ENCODE assay signal across 1 cellular context in genomic region chr4:158782539-158783360, GRCh38.
TF ChIP-seq lines count a peak whose summit lies in the region.

No MANE protein-coding gene starts in this region.

TF ChIP-seq in HepG2, 621 proteins besides CTCF, POLR2A, EP300 and RAD21 (continued from another document):
- TF ChIP-seq ZBTB40 (IDR thresholded peaks at IDR 0.05) (no peak), ZBTB40 (CRISPR knock-in tag; IDR thresholded peaks at IDR 0.05) (no peak; the same call in 1 of the 2 replicates), ARID2 (CRISPR knock-in tag; IDR thresholded peaks at IDR 0.05; ENCODE audit: borderline replicate concordance) (no peak), SALL1 (CRISPR knock-in tag; IDR thresholded peaks at IDR 0.05) (peak; percentile 15; the same call in 1 of the 2 replicates), TBX3 (IDR thresholded peaks at IDR 0.05; ENCODE audit: borderline replicate concordance) (peak; percentile 75; the same call in 1 of the 2 replicates), ZNF512B (CRISPR knock-in tag; IDR thresholded peaks at IDR 0.05; ENCODE audit: borderline replicate concordance) (no peak), NR2F1 (CRISPR knock-in tag; IDR thresholded peaks at IDR 0.05) (no peak), ZBTB39 (CRISPR knock-in tag; IDR thresholded peaks at IDR 0.05) (0 out of 2 replicates have a peak, but pooled peaks have one; percentile 40), ZNF772 (CRISPR knock-in tag; IDR thresholded peaks at IDR 0.05) (no peak), ZNF33A (CRISPR knock-in tag; IDR thresholded peaks at IDR 0.05; ENCODE audit: borderline replicate concordance) (no peak), ZNF143 (CRISPR knock-in tag; IDR thresholded peaks at IDR 0.05) (no peak), RBFOX2 (IDR thresholded peaks at IDR 0.05; ENCODE audit: low read depth, low read length) (no peak), DMAP1 (CRISPR knock-in tag; IDR thresholded peaks at IDR 0.05) (no peak), SOX6 (IDR thresholded peaks at IDR 0.05) (no peak), SOX6 (CRISPR knock-in tag; IDR thresholded peaks at IDR 0.05) (peak; percentile 39; the same call in 1 of the 2 replicates), KMT2B (CRISPR knock-in tag; IDR thresholded peaks at IDR 0.05) (no peak), THAP11 (CRISPR knock-in tag; IDR thresholded peaks at IDR 0.05) (0 out of 2 replicates have a peak, but pooled peaks have one; percentile 32), ZBTB20 (CRISPR knock-in tag; IDR thresholded peaks at IDR 0.05; ENCODE audit: borderline replicate concordance, low read depth) (no peak), ZNF382 (CRISPR knock-in tag; IDR thresholded peaks at IDR 0.05; ENCODE audit: borderline replicate concordance) (no peak), ZNF260 (CRISPR knock-in tag; IDR thresholded peaks at IDR 0.05; ENCODE audit: borderline replicate concordance, low read depth) (no peak), FOXA1 (IDR thresholded peaks at IDR 0.05) (no peak), FOXA1 (CRISPR knock-in tag; IDR thresholded peaks at IDR 0.05) (peak; percentile 76), AKNA (CRISPR knock-in tag; IDR thresholded peaks at IDR 0.05; ENCODE audit: borderline replicate concordance) (no peak), ZNF451 (CRISPR knock-in tag; IDR thresholded peaks at IDR 0.05) (no peak), KLF15 (CRISPR knock-in tag; IDR thresholded peaks at IDR 0.05; ENCODE audit: borderline replicate concordance) (no peak), FOXO1 (CRISPR knock-in tag; IDR thresholded peaks at IDR 0.05) (peak; percentile 55; the same call in 1 of the 2 replicates), ASH2L (IDR thresholded peaks at IDR 0.05; ENCODE audit: insufficient read length, low read depth, low read length) (peak; percentile 41), POLR2AphosphoS2 (IDR thresholded peaks at IDR 0.05; ENCODE audit: low read depth, low read length) (no peak), PHF8 (CRISPR knock-in tag; IDR thresholded peaks at IDR 0.05) (no peak), HNF4G (IDR thresholded peaks at IDR 0.05; ENCODE audit: borderline replicate concordance, low read depth, low read length) (peak; percentile 45; the same call in 1 of the 2 replicates), HNF4G (CRISPR knock-in tag; IDR thresholded peaks at IDR 0.05; ENCODE audit: borderline replicate concordance, low read depth) (no peak), TFDP2 (CRISPR knock-in tag; IDR thresholded peaks at IDR 0.05) (no peak)
